Comparison of ENCODE assay signal across 29 cellular contexts in genomic region chr11:101438126-101438525, GRCh38.
"Had no signal": no experiment of that assay in that cellular context is flagged by ENCODE, and none has a peak within 500 bp of the region (broad histone marks: within the 10 kb centered on the region; RNA-seq: fewer than 3 reads in every experiment).

No MANE protein-coding gene starts in this region.

- H3K27ac ChIP-seq: neural progenitor cell, neutrophil, ovary, parathyroid adenoma, psoas muscle, right lobe of liver, sigmoid colon, stomach, thoracic aorta, thyroid gland, tibial nerve, upper lobe of right lung, uterus had no signal

- H3K9ac ChIP-seq: neural progenitor cell, parathyroid adenoma had no signal

- H3K4me1 Mint-ChIP-seq: naive thymus-derived CD4-positive, alpha-beta T cell; natural killer cell; stimulated activated effector memory CD8-positive, alpha-beta T cell treated with anti-CD3 and anti-CD28 coated beads, Interleukin-12 subunit alpha, Interleukin-12 subunit beta, amount 100 ng/mL, for 72 hours; stimulated activated naive B cell treated with anti-CD40 and anti-IgM and Interleukin-4, amounts not matched to agents 10 μg/mL and 1 μg/mL and 100 μg/mL, for 72 hours had no signal

- H3K4me2 ChIP-seq: neural progenitor cell had no signal

- H3K27me3 ChIP-seq: neural progenitor cell, neutrophil, ovary, right lobe of liver, sigmoid colon, stomach, thyroid gland, tibial nerve, upper lobe of right lung, uterus had no signal

- H3K79me2 ChIP-seq: parathyroid adenoma had no signal

- H3K36me3 Mint-ChIP-seq: naive thymus-derived CD4-positive, alpha-beta T cell; natural killer cell; neural progenitor cell; stimulated activated effector memory CD8-positive, alpha-beta T cell treated with anti-CD3 and anti-CD28 coated beads, Interleukin-12 subunit alpha, Interleukin-12 subunit beta, amount 100 ng/mL, for 72 hours; stimulated activated naive B cell treated with anti-CD40 and anti-IgM and Interleukin-4, amounts not matched to agents 10 μg/mL and 1 μg/mL and 100 μg/mL, for 72 hours; type B pancreatic cell had no signal

- H3K27ac Mint-ChIP-seq: naive thymus-derived CD4-positive, alpha-beta T cell; natural killer cell; nephron; neural progenitor cell; progenitor cell of endocrine pancreas; stimulated activated effector memory CD8-positive, alpha-beta T cell treated with anti-CD3 and anti-CD28 coated beads, Interleukin-12 subunit alpha, Interleukin-12 subunit beta, amount 100 ng/mL, for 72 hours; stimulated activated naive B cell treated with anti-CD40 and anti-IgM and Interleukin-4, amounts not matched to agents 10 μg/mL and 1 μg/mL and 100 μg/mL, for 72 hours; stimulated activated naive CD8-positive, alpha-beta T cell treated with anti-CD3 and anti-CD28 coated beads, Interleukin-15, Interleukin-2, amounts not matched to agents 100 ng/mL and 50 ng/mL, for 24 hours; type B pancreatic cell had no signal

- H3K4me1 ChIP-seq: parathyroid adenoma, psoas muscle, tibial nerve, uterus had no signal

- H3K27me3 Mint-ChIP-seq: naive thymus-derived CD4-positive, alpha-beta T cell; progenitor cell of endocrine pancreas; stimulated activated naive B cell treated with anti-CD40 and anti-IgM and Interleukin-4, amounts not matched to agents 10 μg/mL and 1 μg/mL and 100 μg/mL, for 72 hours; stimulated activated naive CD8-positive, alpha-beta T cell treated with anti-CD3 and anti-CD28 coated beads, Interleukin-15, Interleukin-2, amounts not matched to agents 100 ng/mL and 50 ng/mL, for 24 hours had no signal

- DNase-seq: naive thymus-derived CD4-positive, alpha-beta T cell; natural killer cell; nucleus accumbens; ovary; posterior cingulate gyrus; psoas muscle; right lobe of liver; sigmoid colon; small intestine; stimulated activated CD4-positive, alpha-beta T cell treated with anti-CD3 and anti-CD28 coated beads, Interleukin-15, amount 100 ng/mL, for 24 hours; stimulated activated CD4-positive, alpha-beta T cell treated with anti-CD3 and anti-CD28 coated beads, Interleukin-2, amount 100 ng/mL, for 24 hours; stimulated activated CD4-positive, alpha-beta T cell treated with anti-CD3 and anti-CD28 coated beads, Interleukin-2, amount 100 ng/mL, for 48 hours; stimulated activated CD4-positive, alpha-beta T cell treated with anti-CD3 and anti-CD28 coated beads, Interleukin-4, amount 100 ng/mL, for 24 hours; stimulated activated naive B cell treated with anti-CD40 and anti-IgM and Interleukin-4, amounts not matched to agents 10 μg/mL and 1 μg/mL and 100 μg/mL, for 72 hours; stimulated activated naive CD4-positive, alpha-beta T cell treated with Interleukin-2 at 50 U/mL for 16 hours; stomach; thyroid gland; upper lobe of right lung; uterus had no signal

- H2AFZ ChIP-seq: neural progenitor cell, parathyroid adenoma had no signal

- H3K9me3 Mint-ChIP-seq: nephron; neural progenitor cell; stimulated activated naive B cell treated with anti-CD40 and anti-IgM and Interleukin-4, amounts not matched to agents 10 μg/mL and 1 μg/mL and 100 μg/mL, for 72 hours; type B pancreatic cell had no signal

- H3K36me3 ChIP-seq: neural progenitor cell, neutrophil, ovary, right lobe of liver, sigmoid colon, stomach, thoracic aorta, thyroid gland, tibial nerve, upper lobe of right lung, uterus had no signal

- H3K9me3 ChIP-seq: neutrophil, psoas muscle, right lobe of liver, sigmoid colon, stomach, thoracic aorta, thyroid gland, tibial nerve, upper lobe of right lung, uterus had no signal

- H3K4me3 ChIP-seq: neural progenitor cell, ovary, psoas muscle, right lobe of liver, sigmoid colon, stomach, thoracic aorta, thyroid gland, tibial nerve, upper lobe of right lung, uterus had no signal

- H3K4me3 Mint-ChIP-seq: naive thymus-derived CD4-positive, alpha-beta T cell; natural killer cell; nephron; neural progenitor cell; stimulated activated effector memory CD8-positive, alpha-beta T cell treated with anti-CD3 and anti-CD28 coated beads, Interleukin-12 subunit alpha, Interleukin-12 subunit beta, amount 100 ng/mL, for 72 hours; stimulated activated naive B cell treated with anti-CD40 and anti-IgM and Interleukin-4, amounts not matched to agents 10 μg/mL and 1 μg/mL and 100 μg/mL, for 72 hours; stimulated activated naive CD8-positive, alpha-beta T cell treated with anti-CD3 and anti-CD28 coated beads, Interleukin-15, Interleukin-2, amounts not matched to agents 100 ng/mL and 50 ng/mL, for 24 hours; type B pancreatic cell had no signal
